1 cellular context compared by ENCODE assay signal in genomic region chr20:31968299-31969126, GRCh38.
A peak's percentile ranks its signal among the peaks of the same experiment; 100 is the strongest.
TF ChIP-seq lines count a peak whose summit lies in the region.

No MANE protein-coding gene starts in this region.

TF ChIP-seq in H1, 55 proteins besides CTCF, POLR2A, EP300 and RAD21:
- TF ChIP-seq SP2 (IDR thresholded peaks at IDR 0.05; ENCODE audit: low read length) (no peak), CREB1 (IDR thresholded peaks at IDR 0.05) (peak; percentile 45; the same call in 1 of the 2 replicates), HDAC2 (IDR thresholded peaks at IDR 0.05; ENCODE audit: borderline replicate concordance in 1 of 2, low read depth in 2 of 2, low read length in 2 of 2) (peak; percentile 100), SP1 (IDR thresholded peaks at IDR 0.05; ENCODE audit: low read depth, low read length) (no peak; the same call in 1 of the 2 replicates), BACH1 (IDR thresholded peaks at IDR 0.05; ENCODE audit: low read length) (no peak), GABPA (IDR thresholded peaks at IDR 0.05; ENCODE audit: borderline replicate concordance, insufficient read depth, low read length) (peak; percentile 84; the same call in 1 of the 2 replicates), TAF1 (IDR thresholded peaks at IDR 0.05; ENCODE audit: low read depth, low read length) (peak; percentile 58), SP4 (IDR thresholded peaks at IDR 0.05; ENCODE audit: low read length) (no peak), SUZ12 (IDR thresholded peaks at IDR 0.05; ENCODE audit: low read length) (no peak), RNF2 (IDR thresholded peaks at IDR 0.05; ENCODE audit: borderline replicate concordance, low read depth, low read length, missing control alignments, poor library complexity, severe bottlenecking) (no peak), CHD7 (IDR thresholded peaks at IDR 0.05; ENCODE audit: insufficient replicate concordance, low read length) (no peak), CHD2 (IDR thresholded peaks at IDR 0.05; ENCODE audit: low read length) (peak; percentile 32; the same call in 1 of the 2 replicates), E2F6 (IDR thresholded peaks at IDR 0.05) (no peak), TEAD4 (IDR thresholded peaks at IDR 0.05; ENCODE audit: low read depth, low read length) (no peak), YY1 (IDR thresholded peaks at IDR 0.05; ENCODE audit: low read depth, low read length) (peak; percentile 89), JUND (IDR thresholded peaks at IDR 0.05; ENCODE audit: low read length) (0 out of 2 replicates have a peak, but pooled peaks have one; percentile 42), KDM4A (IDR thresholded peaks at IDR 0.05; ENCODE audit: low read depth, low read length, severe bottlenecking) (peak; percentile 72), ATF2 (IDR thresholded peaks at IDR 0.05; ENCODE audit: low read length) (no peak), SAP30 (IDR thresholded peaks at IDR 0.05; ENCODE audit: insufficient read depth, insufficient replicate concordance, low read length) (peak; percentile 99), CBX8 (IDR thresholded peaks at IDR 0.05; ENCODE audit: borderline replicate concordance, low read depth, low read length) (no peak), USF2 (IDR thresholded peaks at IDR 0.05; ENCODE audit: low read length) (no peak), BRCA1 (IDR thresholded peaks at IDR 0.05; ENCODE audit: low read depth, low read length) (no peak), EZH2 (IDR thresholded peaks at IDR 0.05; ENCODE audit: low read depth, low read length, severe bottlenecking) (no peak), GTF2F1 (IDR thresholded peaks at IDR 0.05; ENCODE audit: borderline replicate concordance, low read depth, low read length) (no peak), TBP (IDR thresholded peaks at IDR 0.05; ENCODE audit: low read depth, low read length) (peak; percentile 67; the same call in 1 of the 2 replicates), KDM1A (IDR thresholded peaks at IDR 0.05; ENCODE audit: borderline replicate concordance, low read length) (peak; percentile 60; the same call in 1 of the 2 replicates), SRF (IDR thresholded peaks at IDR 0.05; ENCODE audit: low read depth, low read length) (peak; percentile 65), EGR1 (IDR thresholded peaks at IDR 0.05; ENCODE audit: borderline replicate concordance, low read depth, low read length) (peak; percentile 10; the same call in 1 of the 2 replicates), ATF3 (IDR thresholded peaks at IDR 0.05; ENCODE audit: insufficient read depth, low read depth, low read length) (no peak), MAX (IDR thresholded peaks at IDR 0.05) (peak; percentile 82), TCF12 (IDR thresholded peaks at IDR 0.05; ENCODE audit: low read depth, low read length) (peak; percentile 63; the same call in 1 of the 2 replicates), RBBP5 (IDR thresholded peaks at IDR 0.05; ENCODE audit: borderline replicate concordance, low read depth, low read length) (peak; percentile 93), ASH2L (IDR thresholded peaks at IDR 0.05; ENCODE audit: low read length) (peak; percentile 75), FOSL1 (IDR thresholded peaks at IDR 0.05; ENCODE audit: insufficient read depth, low read depth, low read length) (no peak; the same call in 1 of the 2 replicates), POLR2AphosphoS5 (IDR thresholded peaks at IDR 0.05; ENCODE audit: low read depth, low read length) (peak; percentile 65; the same call in 1 of the 2 replicates), TAF7 (optimal IDR thresholded peaks at IDR 0.05; ENCODE audit: borderline replicate concordance, low read depth, low read length) (peak; percentile 98), SIRT6 (IDR thresholded peaks at IDR 0.05; ENCODE audit: low read length) (no peak), RXRA (IDR thresholded peaks at IDR 0.05; ENCODE audit: insufficient read depth, low read depth, low read length) (0 out of 2 replicates have a peak, but pooled peaks have one; percentile 44), JUN (IDR thresholded peaks at IDR 0.05; ENCODE audit: low read depth, low read length) (no peak), RFX5 (IDR thresholded peaks at IDR 0.05; ENCODE audit: borderline replicate concordance, low read depth, low read length) (no peak; the same call in 1 of the 2 replicates), SIN3A (conservative IDR thresholded peaks at IDR 0.05 in 1 of 2, IDR thresholded peaks at IDR 0.05 in 1 of 2; ENCODE audit: low read depth in 1 of 2, low read length in 2 of 2) (peak; percentile 100)
